ENCODE assay signal across 7 cellular contexts in genomic region chr7:43569424-43569823, GRCh38. TPM values are rescaled to one million over a fixed set of nuclear protein-coding genes. Genes with fewer than 3 reads are reported as not detected.
DNase-seq lines count a peak whose midpoint lies in the region; ATAC-seq and TF ChIP-seq lines count a peak whose summit lies in the region.

No MANE protein-coding gene starts in this region.

- no peaks in the 10 kb centered on the region for H4K20me1 ChIP-seq in osteoblast (ENCODE audit: insufficient read depth, low read length)

- H3K27ac ChIP-seq in SJSA1 (peak overlapping the region; percentile 69), osteoblast (ENCODE audit: low read depth, low read length) (peak overlapping the region; percentile 94)

- TF ChIP-seq CTCF in osteoblast (IDR thresholded peaks at IDR 0.05; ENCODE audit: extremely low read depth, low read depth, low read length): no peak

- no peaks in the 10 kb centered on the region for H3K79me2 ChIP-seq in osteoblast (ENCODE audit: insufficient read depth, low read length)

- H3K27me3 ChIP-seq in SJSA1 (replicated peaks) (no peaks in the 10 kb centered on the region), osteoblast (ENCODE audit: insufficient read depth, low read length) (no peaks in the 10 kb centered on the region)

- DNase-seq in SJSA1 (ENCODE audit: low read depth in 1 of 2, low spot score in 2 of 2) (peak; percentile 76 to 85), osteoblast (ENCODE audit: insufficient read length, low spot score, missing footprints) (peak; percentile 69), NCI-H2227 (lab: John Stamatoyannopoulos, UW; ENCODE audit: unreplicated experiment) (no peak), NCI-H2171 (lab: John Stamatoyannopoulos, UW) (no peak), DMS153 (lab: John Stamatoyannopoulos, UW) (no peak)

- H3K36me3 ChIP-seq in SJSA1 (no peaks in the 10 kb centered on the region), osteoblast (ENCODE audit: insufficient read depth, low read length) (no peaks in the 10 kb centered on the region)

- H3K4me3 ChIP-seq in SJSA1: no peak overlapping the region
- H3K4me3 ChIP-seq in osteoblast (ENCODE audit: insufficient read depth, low read length): no peak overlapping the region

- ATAC-seq in GM18909 (IDR thresholded peaks at IDR 0.05; ENCODE audit: poor library complexity, unreplicated experiment): peak; percentile 74
- peak; percentile 71 for ATAC-seq in HG02870 (IDR thresholded peaks at IDR 0.05; ENCODE audit: unreplicated experiment)

- peak overlapping the region; percentile 36 for H2AFZ ChIP-seq in osteoblast (ENCODE audit: low read length)

- 0 out of 2 replicates have a peak, but pooled peaks cover 3% of the 10 kb centered on the region for H3K9me3 ChIP-seq in SJSA1 (replicated peaks)
- no peaks in the 10 kb centered on the region for H3K9me3 ChIP-seq in osteoblast (ENCODE audit: low read depth, low read length)

- H3K4me1 ChIP-seq in SJSA1 (replicated peaks): peaks cover 48% of the 10 kb centered on the region
- peaks cover 34% of the 10 kb centered on the region for H3K4me1 ChIP-seq in osteoblast (ENCODE audit: insufficient read depth, low read length)

- H3K4me2 ChIP-seq in osteoblast (ENCODE audit: insufficient read depth, low read length): peak overlapping the region; percentile 11

RNA-seq across cellular contexts. Expression of gene STK17A, which starts 13.5 kb away (rescaled TPM):
- 47.0 and 49.5 TPM in 2 replicates for total RNA-seq in SJSA1 (2014; rRNA removed; shearing (Covaris generic))
- 95.2 and 109 TPM in 2 replicates for total RNA-seq in osteoblast

Comparison
In these comparisons a context has a peak if more than half of its experiments do, and no peak if none do; other contexts are left out.
1. DNase-seq: peak in SJSA1 (2 of 2) and osteoblast (single experiment); none in NCI-H2227 (single experiment), NCI-H2171 (single experiment) and DMS153 (single experiment).